ENCODE assay signal across 24 cellular contexts in genomic region chr5:180166168-180166567, GRCh38. TPM values are rescaled to one million over a fixed set of nuclear protein-coding genes. Genes with fewer than 3 reads are reported as not detected.
"Had no signal": no experiment of that assay in that cellular context is flagged by ENCODE, and none has a peak within 500 bp of the region (broad histone marks: within the 10 kb centered on the region; RNA-seq: fewer than 3 reads in every experiment).

No MANE protein-coding gene starts in this region.

- H3K9me3 ChIP-seq: psoas muscle had no signal

- ATAC-seq: activated CD8-positive, alpha-beta T cell treated with anti-CD3 and anti-CD28 coated beads for 36 hours; left colon; psoas muscle; sciatic nerve; stimulated activated naive CD8-positive, alpha-beta T cell treated with anti-CD3 and anti-CD28 coated beads, Interleukin-15, amount 100 ng/mL, for 72 hours had no signal

- FAIRE-seq: colon, islet of Langerhans, TTC549 had no signal

- H3K4me1 ChIP-seq: psoas muscle had no signal

- DNase-seq: activated B cell treated with CpG ODN at 0.5 μM for 24 hours; activated CD4-positive, alpha-beta T cell treated with anti-CD3 and anti-CD28 coated beads for 4 hours; activated CD8-positive, alpha-beta T cell treated with anti-CD3 and anti-CD28 coated beads for 36 hours; activated naive CD4-positive, alpha-beta T cell treated with anti-CD3 and anti-CD28 coated beads for 36 hours; activated T-cell treated with anti-CD3 and anti-CD28 coated beads, Interleukin-2, amount 50 U/mL, for 24 hours; central memory CD4-positive, alpha-beta T cell; endodermal cell; foreskin fibroblast; glutamatergic neuron; left colon; midbrain; psoas muscle; stimulated activated CD4-positive, alpha-beta T cell treated with anti-CD3 and anti-CD28 coated beads, Interleukin-4, amount 100 ng/mL, for 1 hour; stimulated activated naive CD8-positive, alpha-beta T cell treated with anti-CD3 and anti-CD28 coated beads, Interleukin-15, amount 100 ng/mL, for 72 hours; trophoblast cell had no signal

- H3K4me2 ChIP-seq: smooth muscle cell had no signal

- H3K27ac ChIP-seq: epithelial cell of prostate, psoas muscle had no signal

- H3K4me3 ChIP-seq: psoas muscle, smooth muscle cell had no signal

RNA-seq across cellular contexts. Expression of gene RASGEF1C, which starts 42.8 kb away (rescaled TPM):
- total RNA-seq: activated B cell treated with CpG ODN at 0.5 μM for 24 hours; activated CD8-positive, alpha-beta T cell treated with anti-CD3 and anti-CD28 coated beads for 36 hours; activated naive CD4-positive, alpha-beta T cell treated with anti-CD3 and anti-CD28 coated beads for 36 hours; activated T-helper 2 cell treated with anti-CD3 and anti-CD28 coated beads, Interferon-gamma antibody, Interleukin-2, Interleukin-4, amounts not matched to agents 10 μg/mL and 5 μg/mL and 100 μg/mL, durations not matched to agents 14 hours and 24 hours and 36 hours; myocyte; psoas muscle; smooth muscle cell; T-helper 2 cell treated with Interferon-gamma antibody and Interleukin-4, amounts not matched to agents 100 ng/mL and 5 ng/mL, for 36 hours had no signal
